ENCODE assay signal across 8 cellular contexts in genomic region chr2:105328281-105329196, GRCh38. TPM values are rescaled to one million over a fixed set of nuclear protein-coding genes. Genes with fewer than 3 reads are reported as not detected.
DNase-seq lines count a peak whose midpoint lies in the region; ATAC-seq and TF ChIP-seq lines count a peak whose summit lies in the region.

No MANE protein-coding gene starts in this region.

- ATAC-seq in stimulated activated memory B cell treated with anti-CD40 and anti-IgM and Interleukin-4, amounts not matched to agents 10 μg/mL and 1 μg/mL and 100 μg/mL, for 72 hours = peak; percentile 18
- no peak for ATAC-seq in HG02763 (IDR thresholded peaks at IDR 0.05; ENCODE audit: unreplicated experiment)

- peak overlapping the region; percentile 32 for H2AFZ ChIP-seq in SU-DHL-6 (ENCODE audit: low read depth, low read length, severe bottlenecking)

- peak overlapping the region; percentile 73 for H3K4me3 ChIP-seq in SU-DHL-6 (ENCODE audit: insufficient read depth, low read length, poor library complexity, severe bottlenecking)
- peak overlapping the region; percentile 48 for H3K4me3 ChIP-seq in colonic mucosa
- H3K4me3 ChIP-seq in liver (ENCODE audit: low read depth in 1 of 3, low read length in 3 of 3) = peak overlapping the region; percentile 80 to 93 (median 88)

- H3K36me3 ChIP-seq in SU-DHL-6 (ENCODE audit: low read length) (no peaks in the 10 kb centered on the region), colonic mucosa (no peaks in the 10 kb centered on the region), liver (ENCODE audit: control insufficient read depth in 4 of 4, insufficient read depth in 3 of 4, low read depth in 1 of 4, low read length in 3 of 4) (no peaks in the 10 kb centered on the region)

- H3K4me2 ChIP-seq in SU-DHL-6 (ENCODE audit: low read depth, low read length, poor library complexity, severe bottlenecking) = peak overlapping the region; percentile 85

- DNase-seq in GM04503 (ENCODE audit: low read depth) (peak; percentile 28), HT-29 (ENCODE audit: low spot score) (peak; percentile 59), colonic mucosa (peak; percentile 54), middle frontal gyrus (ENCODE audit: extremely low spot score, low spot score) (no peak)

- 40% methylated on average over 16 of the region's 16 CpGs for WGBS in liver

- H3K9me3 ChIP-seq in SU-DHL-6 (ENCODE audit: insufficient read depth, low read length) = no peaks in the 10 kb centered on the region
- no peaks in the 10 kb centered on the region for H3K9me3 ChIP-seq in colonic mucosa
- H3K9me3 ChIP-seq in liver (ENCODE audit: control insufficient read depth in 4 of 4, low read length in 3 of 4) = no peaks in the 10 kb centered on the region

- intact Hi-C loops in colonic mucosa (cut with DNase I) = no loop called here

- H4K20me1 ChIP-seq in SU-DHL-6 (ENCODE audit: low read depth, low read length) = no peaks in the 10 kb centered on the region

- TF ChIP-seq CTCF in SU-DHL-6 (IDR thresholded peaks at IDR 0.05; ENCODE audit: insufficient read depth, low read length, poor library complexity, severe bottlenecking) (no peak), colonic mucosa (IDR thresholded peaks at IDR 0.05) (no peak), liver (IDR thresholded peaks at IDR 0.05; ENCODE audit: low read depth, low read length, missing input control) (no peak)

- H3K4me1 ChIP-seq in colonic mucosa = peaks cover 14% of the 10 kb centered on the region
- peaks cover 7 to 26% (median 15%) of the 10 kb centered on the region in 4 donors for H3K4me1 ChIP-seq in liver (ENCODE audit: control insufficient read depth in 4 of 4, insufficient read depth in 4 of 4, low read length in 3 of 4)

- peak overlapping the region; percentile 32 for H3K27ac ChIP-seq in SU-DHL-6 (ENCODE audit: low read depth, low read length)
- peak overlapping the region; percentile 48 for H3K27ac ChIP-seq in colonic mucosa
- peak overlapping the region; percentile 62 to 63 for H3K27ac ChIP-seq in liver (ENCODE audit: low read depth in 1 of 2, low read length in 2 of 2)

- H3K9me2 ChIP-seq in SU-DHL-6 (replicated peaks; ENCODE audit: insufficient read depth, low read length) = no peaks in the 10 kb centered on the region

- TF ChIP-seq RAD21 in liver (IDR thresholded peaks at IDR 0.05) = no peak

- no peaks in the 10 kb centered on the region for H3K27me3 ChIP-seq in SU-DHL-6 (ENCODE audit: low read length)
- no peaks in the 10 kb centered on the region for H3K27me3 ChIP-seq in colonic mucosa
- H3K27me3 ChIP-seq in liver (ENCODE audit: control insufficient read depth in 4 of 4, insufficient read depth in 4 of 4, low read length in 3 of 4) = no peaks in the 10 kb centered on the region

- no peaks in the 10 kb centered on the region for H3K27me3 Mint-ChIP-seq in stimulated activated memory B cell treated with anti-CD40 and anti-IgM and Interleukin-4, amounts not matched to agents 10 μg/mL and 1 μg/mL and 100 μg/mL, for 72 hours

- H3K27ac Mint-ChIP-seq in stimulated activated memory B cell treated with anti-CD40 and anti-IgM and Interleukin-4, amounts not matched to agents 10 μg/mL and 1 μg/mL and 100 μg/mL, for 72 hours = peak overlapping the region; percentile 78

- no peaks in the 10 kb centered on the region for H3K9me3 Mint-ChIP-seq in stimulated activated memory B cell treated with anti-CD40 and anti-IgM and Interleukin-4, amounts not matched to agents 10 μg/mL and 1 μg/mL and 100 μg/mL, for 72 hours

- H3K79me2 ChIP-seq in SU-DHL-6 (ENCODE audit: insufficient read depth, low read length) = peaks cover 57% of the 10 kb centered on the region

- peaks cover 54% of the 10 kb centered on the region for H3K4me1 Mint-ChIP-seq in stimulated activated memory B cell treated with anti-CD40 and anti-IgM and Interleukin-4, amounts not matched to agents 10 μg/mL and 1 μg/mL and 100 μg/mL, for 72 hours

- peaks cover 17% of the 10 kb centered on the region for H3F3A ChIP-seq in SU-DHL-6 (ENCODE audit: insufficient read depth)

- peak overlapping the region; percentile 79 for H3K4me3 Mint-ChIP-seq in stimulated activated memory B cell treated with anti-CD40 and anti-IgM and Interleukin-4, amounts not matched to agents 10 μg/mL and 1 μg/mL and 100 μg/mL, for 72 hours

- H3K9ac ChIP-seq in SU-DHL-6 (ENCODE audit: low read length) = peak overlapping the region; percentile 77
- peak overlapping the region; percentile 53 to 64 for H3K9ac ChIP-seq in colonic mucosa (ENCODE audit: low read depth in 2 of 2, low read length in 2 of 2)
- H3K9ac ChIP-seq in liver (ENCODE audit: low read depth in 1 of 2, low read length in 2 of 2) = peak overlapping the region; percentile 61 to 62

- H3K36me3 Mint-ChIP-seq in stimulated activated memory B cell treated with anti-CD40 and anti-IgM and Interleukin-4, amounts not matched to agents 10 μg/mL and 1 μg/mL and 100 μg/mL, for 72 hours = peaks cover 10% of the 10 kb centered on the region

TF ChIP-seq in liver, 16 proteins besides CTCF, POLR2A, EP300 and RAD21:
- no peak for TF ChIP-seq YY1 (IDR thresholded peaks at IDR 0.05)
- TF ChIP-seq MAX (IDR thresholded peaks at IDR 0.05) = no peak
- TF ChIP-seq, protein P1, sequence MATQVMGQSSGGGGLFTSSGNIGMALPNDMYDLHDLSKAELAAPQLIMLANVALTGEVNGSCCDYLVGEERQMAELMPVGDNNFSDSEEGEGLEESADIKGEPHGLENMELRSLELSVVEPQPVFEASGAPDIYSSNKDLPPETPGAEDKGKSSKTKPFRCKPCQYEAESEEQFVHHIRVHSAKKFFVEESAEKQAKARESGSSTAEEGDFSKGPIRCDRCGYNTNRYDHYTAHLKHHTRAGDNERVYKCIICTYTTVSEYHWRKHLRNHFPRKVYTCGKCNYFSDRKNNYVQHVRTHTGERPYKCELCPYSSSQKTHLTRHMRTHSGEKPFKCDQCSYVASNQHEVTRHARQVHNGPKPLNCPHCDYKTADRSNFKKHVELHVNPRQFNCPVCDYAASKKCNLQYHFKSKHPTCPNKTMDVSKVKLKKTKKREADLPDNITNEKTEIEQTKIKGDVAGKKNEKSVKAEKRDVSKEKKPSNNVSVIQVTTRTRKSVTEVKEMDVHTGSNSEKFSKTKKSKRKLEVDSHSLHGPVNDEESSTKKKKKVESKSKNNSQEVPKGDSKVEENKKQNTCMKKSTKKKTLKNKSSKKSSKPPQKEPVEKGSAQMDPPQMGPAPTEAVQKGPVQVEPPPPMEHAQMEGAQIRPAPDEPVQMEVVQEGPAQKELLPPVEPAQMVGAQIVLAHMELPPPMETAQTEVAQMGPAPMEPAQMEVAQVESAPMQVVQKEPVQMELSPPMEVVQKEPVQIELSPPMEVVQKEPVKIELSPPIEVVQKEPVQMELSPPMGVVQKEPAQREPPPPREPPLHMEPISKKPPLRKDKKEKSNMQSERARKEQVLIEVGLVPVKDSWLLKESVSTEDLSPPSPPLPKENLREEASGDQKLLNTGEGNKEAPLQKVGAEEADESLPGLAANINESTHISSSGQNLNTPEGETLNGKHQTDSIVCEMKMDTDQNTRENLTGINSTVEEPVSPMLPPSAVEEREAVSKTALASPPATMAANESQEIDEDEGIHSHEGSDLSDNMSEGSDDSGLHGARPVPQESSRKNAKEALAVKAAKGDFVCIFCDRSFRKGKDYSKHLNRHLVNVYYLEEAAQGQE (IDR thresholded peaks at IDR 0.05) = no peak
- TF ChIP-seq SP1 (IDR thresholded peaks at IDR 0.05) = no peak
- TF ChIP-seq FOXA1 (IDR thresholded peaks at IDR 0.05) = no peak
- TF ChIP-seq GABPA (IDR thresholded peaks at IDR 0.05 in 1 of 2, conservative IDR thresholded peaks at IDR 0.05 in 1 of 2) = no peak
- no peak for TF ChIP-seq NR2F2 (IDR thresholded peaks at IDR 0.05)
- no peak for TF ChIP-seq FOXA2 (IDR thresholded peaks at IDR 0.05)
- no peak for TF ChIP-seq HNF4A (conservative IDR thresholded peaks at IDR 0.05)
- TF ChIP-seq TAF1 (conservative IDR thresholded peaks at IDR 0.05) = no peak

RNA-seq across cellular contexts. Expression of gene TGFBRAP1, which starts 1.0 kb away (rescaled TPM):
- total RNA-seq in HT-29 (2014; rRNA removed; shearing (Covaris generic)) = 35.0 and 35.8 TPM in 2 replicates
- total RNA-seq in colonic mucosa (10 to 100 TPM; 14.2 to 19.8 TPM), liver (10 to 100 TPM in 1 of 2 donors, 1 to 10 TPM in 1; 9.8 to 10.4 TPM)
- 1 to 10 TPM; 1.8 to 3.7 TPM for polyA plus RNA-seq in liver

RNA-seq across cellular contexts. Expression of gene C2orf49, which starts 8.8 kb away (rescaled TPM):
- total RNA-seq in HT-29 (2014; rRNA removed; shearing (Covaris generic)) = 6.7 and 7.7 TPM in 2 replicates
- total RNA-seq in colonic mucosa = 10 to 100 TPM; 11.9 to 17.4 TPM
- total RNA-seq in liver = 1 to 10 TPM; 8.2 TPM
- polyA plus RNA-seq in liver = 1 to 10 TPM; 3.3 to 8.1 TPM
